In the genomic region with DNA sequence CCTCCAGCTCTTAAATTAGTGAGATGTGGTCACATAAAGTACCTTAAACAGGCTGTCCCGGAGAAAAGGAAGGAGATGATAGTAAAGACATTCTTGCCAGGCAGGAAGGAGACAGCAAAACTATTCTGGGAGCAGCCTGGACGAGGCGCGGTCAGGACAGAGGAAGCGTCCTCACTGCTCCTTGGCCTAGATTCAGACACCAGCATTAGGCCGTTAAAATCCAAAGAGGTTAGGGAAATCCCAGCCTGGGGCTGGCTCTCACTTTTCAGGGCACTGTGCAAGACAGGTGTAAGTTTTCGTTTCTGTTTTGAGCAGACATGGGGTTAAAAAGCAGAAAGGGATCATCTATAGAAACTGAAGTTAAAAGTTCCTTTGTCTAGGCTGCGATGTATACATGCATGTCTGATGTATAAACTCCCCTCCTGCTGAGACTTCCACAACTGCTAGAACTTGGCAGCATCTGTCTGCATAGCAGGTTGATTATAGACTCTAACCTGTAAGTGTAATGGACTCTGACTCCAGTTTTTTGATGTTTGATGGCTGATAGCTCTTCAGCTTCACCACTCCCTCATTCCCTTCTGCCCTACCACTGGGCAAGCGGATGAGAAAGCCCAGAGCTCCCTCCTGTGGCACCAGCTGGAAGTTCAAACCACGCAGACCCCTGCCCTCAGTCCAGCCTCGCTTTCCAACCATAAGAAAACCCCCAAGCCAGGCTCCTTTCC, we compare ENCODE assay signal across 8 cellular contexts. TPM values are rescaled to one million over a fixed set of nuclear protein-coding genes. Genes with fewer than 3 reads are reported as not detected.
DNase-seq lines count a peak whose midpoint lies in the region; ATAC-seq and TF ChIP-seq lines count a peak whose summit lies in the region.

No MANE protein-coding gene starts in this region.

- TF ChIP-seq CTCF in OCI-LY3 (IDR thresholded peaks at IDR 0.05; ENCODE audit: low read depth, low read length) (peak; percentile 69), fibroblast of the aortic adventitia (IDR thresholded peaks at IDR 0.05; ENCODE audit: insufficient read depth, low read length) (peak; percentile 67), osteocyte (IDR thresholded peaks at IDR 0.05) (peak; percentile 80)

- H3K79me2 ChIP-seq in OCI-LY3 (ENCODE audit: low read length) = no peaks in the 10 kb centered on the region

- H3K27ac ChIP-seq in OCI-LY3 (ENCODE audit: low read length) = peak overlapping the region; percentile 98
- H3K27ac ChIP-seq in aorta (ENCODE audit: low read depth in 1 of 2, low read length in 2 of 2) = no peak overlapping the region

- peak overlapping the region; percentile 83 for H3K4me2 ChIP-seq in OCI-LY3 (ENCODE audit: low read length)

- peaks cover 34% of the 10 kb centered on the region for H3K4me1 Mint-ChIP-seq in osteocyte (ENCODE audit: unreplicated experiment)

- ATAC-seq in GM19455 (IDR thresholded peaks at IDR 0.05; ENCODE audit: unreplicated experiment) (peak; percentile 72), HG03521 (IDR thresholded peaks at IDR 0.05; ENCODE audit: unreplicated experiment) (peak; percentile 68), aorta (ENCODE audit: low FRiP score) (peak; percentile 86)

- H3K4me1 ChIP-seq in OCI-LY3 (ENCODE audit: low read length) (peaks cover 66% of the 10 kb centered on the region), aorta (ENCODE audit: control insufficient read depth in 1 of 2, insufficient read depth in 2 of 2, low read length in 2 of 2) (no peaks in the 10 kb centered on the region)

- H4K20me1 ChIP-seq in OCI-LY3 (ENCODE audit: insufficient read depth, low read length) = no peaks in the 10 kb centered on the region

- no peaks in the 10 kb centered on the region for H3K27me3 Mint-ChIP-seq in osteocyte (ENCODE audit: unreplicated experiment)

- intact Hi-C loops in aorta (cut with DNase I) = loop anchor here (1.0 to 10.0 kb wide), 2 partner anchors 193 to 243 kb away; no protein-coding TSS in a partner anchor

- 65 to 70% methylated on average over 11 of the region's 11 CpGs for WGBS in aorta, 2 donors

- H2AFZ ChIP-seq in OCI-LY3 (ENCODE audit: low read depth, low read length) = peak overlapping the region; percentile 6; the same call in 1 of the 2 replicates

- no peaks in the 10 kb centered on the region for H3K27me3 ChIP-seq in OCI-LY3 (ENCODE audit: low read depth, low read length)
- H3K27me3 ChIP-seq in aorta (ENCODE audit: control insufficient read depth in 1 of 2, insufficient read depth in 2 of 2, low read length in 1 of 2) = no peaks in the 10 kb centered on the region

- H3K9me3 Mint-ChIP-seq in osteocyte (ENCODE audit: unreplicated experiment) = no peaks in the 10 kb centered on the region

- H3K9ac ChIP-seq in OCI-LY3 (ENCODE audit: low read length) = peak overlapping the region; percentile 87

- peak overlapping the region; percentile 68 for H3K27ac Mint-ChIP-seq in osteocyte (ENCODE audit: unreplicated experiment)

- H3K36me3 ChIP-seq in OCI-LY3 (replicated peaks; ENCODE audit: low read depth, low read length) (peaks cover 11% of the 10 kb centered on the region), aorta (ENCODE audit: control insufficient read depth in 1 of 2, insufficient read depth in 2 of 2, low read length in 1 of 2) (no peaks in the 10 kb centered on the region)

- peak overlapping the region; percentile 66 for H3K4me3 ChIP-seq in OCI-LY3 (ENCODE audit: low read length)
- no peak overlapping the region for H3K4me3 ChIP-seq in fibroblast of the aortic adventitia (ENCODE audit: low read depth, low read length)
- no peak overlapping the region for H3K4me3 ChIP-seq in aorta (ENCODE audit: low read length in 2 of 2)

- H3K36me3 Mint-ChIP-seq in osteocyte (ENCODE audit: unreplicated experiment) = peaks cover 3% of the 10 kb centered on the region

- H3K4me3 Mint-ChIP-seq in osteocyte (ENCODE audit: unreplicated experiment) = no peak overlapping the region

- DNase-seq in DMS 273 (lab: John Stamatoyannopoulos, UW; ENCODE audit: unreplicated experiment) = peak; percentile 80
- peak; percentile 45 to 49 for DNase-seq in activated T-helper 1 cell treated with anti-CD3 and anti-CD28 coated beads, Interleukin-2, amount 50 U/mL, for 16 hours (ENCODE audit: low read depth in 1 of 2, low spot score in 1 of 2)
- peak; percentile 49 for DNase-seq in fibroblast of the aortic adventitia (ENCODE audit: low read depth)
- DNase-seq in osteocyte (ENCODE audit: extremely low spot score, unreplicated experiment) = peak; percentile 87
- peak in 1 of 2 donors; percentile 71 for DNase-seq in aorta

- H3K9me3 ChIP-seq in OCI-LY3 (ENCODE audit: insufficient read depth, low read length) (no peaks in the 10 kb centered on the region), aorta (ENCODE audit: control insufficient read depth, low read length) (no peaks in the 10 kb centered on the region)

RNA-seq across cellular contexts. Expression of a gene that starts 21.5 kb away (rescaled TPM):
- total RNA-seq in fibroblast of the aortic adventitia (ENCODE audit: low replicate concordance) (2.3 and 10.0 TPM in 2 replicates), osteocyte (5.3 and 5.4 TPM in 2 replicates), aorta (1 to 10 TPM; 3.8 to 5.7 TPM)
- polyA plus RNA-seq in aorta = 1 to 10 TPM; 2.1 to 3.7 TPM

RNA-seq across cellular contexts. Expression of a gene that starts 23.6 kb away (rescaled TPM):
- total RNA-seq in fibroblast of the aortic adventitia (ENCODE audit: low replicate concordance) = 42.2 and 74.2 TPM in 2 replicates
- total RNA-seq in osteocyte = 25.8 and 28.4 TPM in 2 replicates
- 10 to 100 TPM in 1 of 2 donors, 1 to 10 TPM in 1; 9.8 to 13.0 TPM for total RNA-seq in aorta
- polyA plus RNA-seq in aorta = 1 to 10 TPM; 6.3 to 6.7 TPM
